Comparison of ENCODE assay signal across 12 cellular contexts in the genomic region with DNA sequence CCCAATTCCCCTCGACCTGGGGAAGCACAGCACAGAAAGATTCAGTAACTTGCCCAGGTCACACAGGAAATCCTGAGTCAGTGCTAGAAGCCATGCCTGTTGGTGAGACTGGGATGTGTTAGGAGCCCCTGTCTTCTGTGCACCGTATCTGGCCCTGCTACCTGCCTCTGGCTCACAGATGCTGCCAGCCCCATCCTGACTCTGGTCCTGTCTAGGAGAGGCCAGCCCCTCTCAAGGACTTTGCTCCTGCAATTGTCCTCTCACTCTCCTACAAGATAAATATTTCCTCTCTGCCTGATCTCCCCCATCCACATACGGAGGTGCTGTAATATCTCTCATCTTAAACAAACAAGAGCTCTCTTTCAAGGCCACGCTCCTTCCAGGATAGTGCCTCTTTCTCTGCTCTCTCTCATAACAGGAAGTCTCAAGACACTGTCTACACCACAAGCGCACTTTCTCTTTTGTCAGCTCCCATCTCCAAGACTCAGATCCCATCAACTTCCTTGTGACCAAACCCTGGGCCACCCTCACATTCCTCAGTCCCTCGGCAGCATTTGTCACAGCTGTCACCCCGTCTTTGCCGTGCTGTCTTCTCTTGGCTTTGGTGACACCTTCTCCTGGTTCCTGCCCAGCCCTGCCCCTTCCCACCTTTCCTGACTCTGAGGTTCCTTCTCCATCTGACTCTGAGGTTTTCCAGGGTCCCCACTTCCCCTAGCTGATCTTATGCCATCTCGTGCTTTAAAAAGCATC. TPM values are rescaled to one million over a fixed set of nuclear protein-coding genes. Genes with fewer than 3 reads are reported as not detected.
DNase-seq lines count a peak whose midpoint lies in the region; ATAC-seq lines count a peak whose summit lies in the region.
"Had no signal": no experiment of that assay in that cellular context is flagged by ENCODE, and none has a peak within 500 bp of the region (broad histone marks: within the 10 kb centered on the region; RNA-seq: fewer than 3 reads in every experiment).

No MANE protein-coding gene starts in this region.

- H3K4me1 Mint-ChIP-seq in activated CD4-positive, alpha-beta memory T cell treated with anti-CD3 and anti-CD28 coated beads for 36 hours (ENCODE audit: low read depth) = peaks cover 10% of the 10 kb centered on the region
- peaks cover 20% of the 10 kb centered on the region for H3K4me1 Mint-ChIP-seq in activated CD4-positive, alpha-beta memory T cell treated with anti-CD3 and anti-CD28 coated beads, Interleukin-2, amount 10 ng/mL, durations not matched to agents 7 days and 5 days
- H3K4me1 Mint-ChIP-seq in naive thymus-derived CD4-positive, alpha-beta T cell = peaks cover 10 to 20% (median 16%) of the 10 kb centered on the region in 7 donors

- CTCF ChIA-PET in activated CD4-positive, alpha-beta memory T cell treated with anti-CD3 and anti-CD28 coated beads for 36 hours (lab: Charles Lee) = no interaction called here
- CTCF ChIA-PET in activated CD4-positive, alpha-beta memory T cell treated with anti-CD3 and anti-CD28 coated beads, Interleukin-2, amount 10 ng/mL, durations not matched to agents 7 days and 5 days (lab: Charles Lee) = interaction anchor here (1.4 kb wide), 1 partner anchor 58 kb away, joined by 3 read pairs; no protein-coding TSS in a partner anchor
- CTCF ChIA-PET in naive thymus-derived CD4-positive, alpha-beta T cell (lab: Charles Lee) = interaction anchor here (0.6 to 1.1 kb wide), 2 partner anchors 59 to 666 kb away, joined by 3 read pairs; no protein-coding TSS in a partner anchor

- H3K27ac ChIP-seq in naive thymus-derived CD4-positive, alpha-beta T cell (ENCODE audit: low read depth, low read length) = no peak overlapping the region
- H3K27ac ChIP-seq: left lung, ovary had no signal

- ATAC-seq in activated naive CD4-positive, alpha-beta T cell treated with anti-CD3 and anti-CD28 coated beads, Interleukin-2, amount 50 U/mL, for 72 hours = peak; percentile 49 to 51
- peak; percentile 40 for ATAC-seq in naive thymus-derived CD4-positive, alpha-beta T cell
- ATAC-seq in GM19467 (IDR thresholded peaks at IDR 0.05; ENCODE audit: unreplicated experiment) = no peak
- ATAC-seq: left lung had no signal

- H3K27me3 Mint-ChIP-seq in activated CD4-positive, alpha-beta memory T cell treated with anti-CD3 and anti-CD28 coated beads for 36 hours = no peaks in the 10 kb centered on the region
- H3K27me3 Mint-ChIP-seq in activated CD4-positive, alpha-beta memory T cell treated with anti-CD3 and anti-CD28 coated beads, Interleukin-2, amount 10 ng/mL, durations not matched to agents 7 days and 5 days = no peaks in the 10 kb centered on the region
- no peaks in the 10 kb centered on the region for H3K27me3 Mint-ChIP-seq in naive thymus-derived CD4-positive, alpha-beta T cell

- H3K27me3 ChIP-seq in naive thymus-derived CD4-positive, alpha-beta T cell (ENCODE audit: control insufficient read depth in 2 of 2, insufficient read depth in 2 of 2, low read length in 2 of 2) = no peaks in the 10 kb centered on the region
- H3K27me3 ChIP-seq: left lung, ovary had no signal

- peak; percentile 8 for DNase-seq in activated CD4-positive, alpha-beta memory T cell treated with anti-CD3 and anti-CD28 coated beads for 36 hours
- no peak for DNase-seq in activated CD4-positive, alpha-beta memory T cell treated with anti-CD3 and anti-CD28 coated beads, Interleukin-2, amount 10 ng/mL, durations not matched to agents 7 days and 5 days
- peak; percentile 60 for DNase-seq in HT-29 (ENCODE audit: low spot score)
- no peak for DNase-seq in activated naive CD4-positive, alpha-beta T cell treated with anti-CD3 and anti-CD28 coated beads, Interleukin-2, amount 50 U/mL, for 72 hours (ENCODE audit: low spot score in 2 of 2)
- DNase-seq in naive thymus-derived CD4-positive, alpha-beta T cell = peak in 1 of 9 donors; percentile 3
- DNase-seq in DMS114 treated with DMSO at 0.1 percent for 48 hours (lab: John Stamatoyannopoulos, UW; ENCODE audit: unreplicated experiment) = no peak
- no peak for DNase-seq in NCI-H1694 (lab: John Stamatoyannopoulos, UW)
- DNase-seq: NCI-H2081 treated with DMSO at 0.1 percent for 48 hours had no signal

- no peaks in the 10 kb centered on the region for H3K36me3 ChIP-seq in naive thymus-derived CD4-positive, alpha-beta T cell (ENCODE audit: control insufficient read depth in 2 of 3, insufficient read depth in 3 of 3, low read length in 3 of 3)
- H3K36me3 ChIP-seq: left lung, ovary had no signal

- peaks cover 0 to 9% of the 10 kb centered on the region in 2 donors for H3K4me1 ChIP-seq in naive thymus-derived CD4-positive, alpha-beta T cell (ENCODE audit: control insufficient read depth in 2 of 2, insufficient read depth in 2 of 2, low read length in 2 of 2)

- no peaks in the 10 kb centered on the region for H3K36me3 Mint-ChIP-seq in activated CD4-positive, alpha-beta memory T cell treated with anti-CD3 and anti-CD28 coated beads for 36 hours
- no peaks in the 10 kb centered on the region for H3K36me3 Mint-ChIP-seq in activated CD4-positive, alpha-beta memory T cell treated with anti-CD3 and anti-CD28 coated beads, Interleukin-2, amount 10 ng/mL, durations not matched to agents 7 days and 5 days (ENCODE audit: low read depth)
- no peaks in the 10 kb centered on the region for H3K36me3 Mint-ChIP-seq in activated naive CD4-positive, alpha-beta T cell treated with anti-CD3 and anti-CD28 coated beads, Interleukin-2, amount 50 U/mL, for 72 hours
- H3K36me3 Mint-ChIP-seq in naive thymus-derived CD4-positive, alpha-beta T cell = no peaks in the 10 kb centered on the region
- H3K36me3 Mint-ChIP-seq: brain had no signal

- intact Hi-C loops in activated CD4-positive, alpha-beta memory T cell treated with anti-CD3 and anti-CD28 coated beads for 36 hours (cut with micrococcal nuclease) = no loop called here
- intact Hi-C loops in naive thymus-derived CD4-positive, alpha-beta T cell (cut with micrococcal nuclease) = no loop called here

- H3K9me3 Mint-ChIP-seq in activated CD4-positive, alpha-beta memory T cell treated with anti-CD3 and anti-CD28 coated beads for 36 hours = no peaks in the 10 kb centered on the region
- H3K9me3 Mint-ChIP-seq in activated CD4-positive, alpha-beta memory T cell treated with anti-CD3 and anti-CD28 coated beads, Interleukin-2, amount 10 ng/mL, durations not matched to agents 7 days and 5 days = no peaks in the 10 kb centered on the region
- H3K9me3 Mint-ChIP-seq in activated naive CD4-positive, alpha-beta T cell treated with anti-CD3 and anti-CD28 coated beads, Interleukin-2, amount 50 U/mL, for 72 hours = no peaks in the 10 kb centered on the region
- peaks cover 0 to 2% (median 0%) of the 10 kb centered on the region in 11 donors for H3K9me3 Mint-ChIP-seq in naive thymus-derived CD4-positive, alpha-beta T cell
- H3K9me3 Mint-ChIP-seq: brain had no signal

- H3K27ac Mint-ChIP-seq in activated CD4-positive, alpha-beta memory T cell treated with anti-CD3 and anti-CD28 coated beads for 36 hours = no peak overlapping the region
- no peak overlapping the region for H3K27ac Mint-ChIP-seq in activated CD4-positive, alpha-beta memory T cell treated with anti-CD3 and anti-CD28 coated beads, Interleukin-2, amount 10 ng/mL, durations not matched to agents 7 days and 5 days
- peak overlapping the region; percentile 44 to 48 for H3K27ac Mint-ChIP-seq in activated naive CD4-positive, alpha-beta T cell treated with anti-CD3 and anti-CD28 coated beads, Interleukin-2, amount 50 U/mL, for 72 hours
- H3K27ac Mint-ChIP-seq in naive thymus-derived CD4-positive, alpha-beta T cell = peak overlapping the region in 8 of 9 donors; percentile 11 to 89 (median 37)

- H3K4me3 ChIP-seq in naive thymus-derived CD4-positive, alpha-beta T cell (ENCODE audit: low read length) = no peak overlapping the region
- H3K4me3 ChIP-seq: left lung, ovary had no signal

- H3K9me3 ChIP-seq in naive thymus-derived CD4-positive, alpha-beta T cell (ENCODE audit: control insufficient read depth in 2 of 3, low read length in 3 of 3) = no peaks in the 10 kb centered on the region
- H3K9me3 ChIP-seq: left lung, ovary had no signal

- H3K4me3 Mint-ChIP-seq in activated CD4-positive, alpha-beta memory T cell treated with anti-CD3 and anti-CD28 coated beads for 36 hours = no peak overlapping the region
- H3K4me3 Mint-ChIP-seq in activated CD4-positive, alpha-beta memory T cell treated with anti-CD3 and anti-CD28 coated beads, Interleukin-2, amount 10 ng/mL, durations not matched to agents 7 days and 5 days = no peak overlapping the region
- H3K4me3 Mint-ChIP-seq in naive thymus-derived CD4-positive, alpha-beta T cell = peak overlapping the region in 6 of 10 donors; percentile 0 to 39 (median 9)
- H3K4me3 Mint-ChIP-seq: brain had no signal

- POLR2A ChIA-PET in activated CD4-positive, alpha-beta memory T cell treated with anti-CD3 and anti-CD28 coated beads for 36 hours (lab: Charles Lee) = no interaction called here
- POLR2A ChIA-PET in activated CD4-positive, alpha-beta memory T cell treated with anti-CD3 and anti-CD28 coated beads, Interleukin-2, amount 10 ng/mL, durations not matched to agents 7 days and 5 days (lab: Charles Lee) = no interaction called here
- POLR2A ChIA-PET in naive thymus-derived CD4-positive, alpha-beta T cell (lab: Charles Lee) = interaction anchor here (0.7 kb wide), 1 partner anchor 131 kb away, joined by 3 read pairs; no protein-coding TSS in a partner anchor

RNA-seq across cellular contexts. Expression of a gene that starts 1.9 kb away (rescaled TPM):
- total RNA-seq in activated CD4-positive, alpha-beta memory T cell treated with anti-CD3 and anti-CD28 coated beads for 36 hours = not detected
- total RNA-seq in activated CD4-positive, alpha-beta memory T cell treated with anti-CD3 and anti-CD28 coated beads, Interleukin-2, amount 10 ng/mL, durations not matched to agents 7 days and 5 days = not detected
- not detected in 2 replicates for total RNA-seq in HT-29 (2014; rRNA removed; shearing (Covaris generic))
- total RNA-seq in activated naive CD4-positive, alpha-beta T cell treated with anti-CD3 and anti-CD28 coated beads, Interleukin-2, amount 50 U/mL, for 72 hours = not detected
- not detected for total RNA-seq in naive thymus-derived CD4-positive, alpha-beta T cell
- polyA plus RNA-seq in naive thymus-derived CD4-positive, alpha-beta T cell = not detected
- total RNA-seq: left lung had no signal
- polyA plus RNA-seq: ovary had no signal

RNA-seq across cellular contexts. Expression of a gene that starts 30.8 kb away (rescaled TPM):
- not detected for total RNA-seq in activated CD4-positive, alpha-beta memory T cell treated with anti-CD3 and anti-CD28 coated beads for 36 hours
- not detected for total RNA-seq in activated CD4-positive, alpha-beta memory T cell treated with anti-CD3 and anti-CD28 coated beads, Interleukin-2, amount 10 ng/mL, durations not matched to agents 7 days and 5 days
- not detected in 2 replicates for total RNA-seq in HT-29 (2014; rRNA removed; shearing (Covaris generic))
- total RNA-seq in activated naive CD4-positive, alpha-beta T cell treated with anti-CD3 and anti-CD28 coated beads, Interleukin-2, amount 50 U/mL, for 72 hours = not detected
- not detected for total RNA-seq in naive thymus-derived CD4-positive, alpha-beta T cell
- polyA plus RNA-seq in naive thymus-derived CD4-positive, alpha-beta T cell = not detected
- total RNA-seq: ovary had no signal
- polyA plus RNA-seq: ovary had no signal

Comparison
In these comparisons a context has a peak if more than half of its experiments do, and no peak if none do; other contexts are left out.
1. DNase-seq: peak in activated CD4-positive, alpha-beta memory T cell treated with anti-CD3 and anti-CD28 coated beads for 36 hours (single experiment) and HT-29 (single experiment); none in activated CD4-positive, alpha-beta memory T cell treated with anti-CD3 and anti-CD28 coated beads, Interleukin-2, amount 10 ng/mL, durations not matched to agents 7 days and 5 days (single experiment), activated naive CD4-positive, alpha-beta T cell treated with anti-CD3 and anti-CD28 coated beads, Interleukin-2, amount 50 U/mL, for 72 hours (0 of 2), DMS114 treated with DMSO at 0.1 percent for 48 hours (single experiment) and NCI-H1694 (single experiment).
2. H3K27ac Mint-ChIP-seq: peak in activated naive CD4-positive, alpha-beta T cell treated with anti-CD3 and anti-CD28 coated beads, Interleukin-2, amount 50 U/mL, for 72 hours (2 of 2) and naive thymus-derived CD4-positive, alpha-beta T cell (8 of 9); none in activated CD4-positive, alpha-beta memory T cell treated with anti-CD3 and anti-CD28 coated beads for 36 hours (single experiment) and activated CD4-positive, alpha-beta memory T cell treated with anti-CD3 and anti-CD28 coated beads, Interleukin-2, amount 10 ng/mL, durations not matched to agents 7 days and 5 days (single experiment).
3. H3K4me3 Mint-ChIP-seq: peak in naive thymus-derived CD4-positive, alpha-beta T cell (6 of 10); none in activated CD4-positive, alpha-beta memory T cell treated with anti-CD3 and anti-CD28 coated beads for 36 hours (single experiment) and activated CD4-positive, alpha-beta memory T cell treated with anti-CD3 and anti-CD28 coated beads, Interleukin-2, amount 10 ng/mL, durations not matched to agents 7 days and 5 days (single experiment).